ENCODE assay signal across 9 cellular contexts in the genomic region with DNA sequence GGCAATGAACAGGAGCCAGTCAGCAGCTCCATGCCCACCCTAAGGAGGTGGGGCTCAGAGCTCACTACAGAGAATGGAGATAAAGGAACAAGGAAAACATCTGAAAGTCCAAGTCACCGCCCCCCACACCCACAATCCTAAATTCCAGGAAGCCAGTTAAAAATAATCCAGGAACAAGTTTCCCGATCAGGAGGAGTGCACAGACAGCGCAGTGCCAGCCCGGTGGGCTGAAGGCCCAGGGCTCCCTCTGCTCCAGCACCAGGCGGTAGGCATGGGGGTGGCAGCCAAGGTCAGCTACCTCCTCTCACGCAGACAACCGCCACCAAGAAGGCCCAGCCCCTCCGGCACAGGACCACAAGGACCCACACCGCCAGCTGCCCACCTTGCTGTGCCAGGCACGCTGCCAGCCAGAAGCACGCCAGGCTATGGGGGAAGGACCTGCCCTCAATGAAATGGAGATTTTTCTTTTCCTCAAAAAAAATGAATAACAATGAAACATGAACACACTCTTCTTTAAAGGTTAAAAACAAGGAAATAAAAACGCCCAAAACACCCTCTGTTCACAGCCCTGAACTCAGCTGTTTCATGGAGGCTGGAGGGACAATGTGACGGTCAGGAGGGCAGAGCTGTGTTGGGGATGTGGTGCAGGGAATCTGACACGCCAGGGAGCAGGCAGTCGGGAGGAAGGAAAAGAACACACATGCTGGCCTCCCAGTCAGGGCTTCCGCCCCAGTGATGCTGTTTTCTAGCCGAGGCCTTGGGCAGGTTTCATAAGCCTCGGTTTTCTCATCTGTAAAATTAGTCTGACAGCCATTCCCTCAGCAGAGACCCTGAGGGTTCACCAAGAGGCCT. TPM values are rescaled to one million over a fixed set of nuclear protein-coding genes. Genes with fewer than 3 reads are reported as not detected.
A peak's percentile ranks its signal among the peaks of the same experiment; 100 is the strongest.
DNase-seq lines count a peak whose midpoint lies in the region; ATAC-seq, FAIRE-seq and TF ChIP-seq lines count a peak whose summit lies in the region.
"Had no signal": no experiment of that assay in that cellular context is flagged by ENCODE, and none has a peak within 500 bp of the region (broad histone marks: within the 10 kb centered on the region; RNA-seq: fewer than 3 reads in every experiment).

No MANE protein-coding gene starts in this region.

- H3K4me3 ChIP-seq in cardiac muscle cell: no peak overlapping the region

- DNase-seq in GM18507 (ENCODE audit: extremely low spot score, insufficient read length, low read depth): no peak
- DNase-seq in activated CD8-positive, alpha-beta T cell treated with anti-CD3 and anti-CD28 coated beads, Interleukin-2, amount 10 ng/mL, durations not matched to agents 7 days and 5 days: no peak
- DNase-seq in cardiac muscle cell (ENCODE audit: low read depth in 1 of 2, low spot score in 1 of 2): peak in 1 of 2 donors; percentile 25
- no peak for DNase-seq in sciatic nerve (ENCODE audit: low spot score)
- DNase-seq in NCI-H748 treated with DMSO at 0.1 percent for 48 hours (lab: John Stamatoyannopoulos, UW): no peak
- DNase-seq in Ammon's horn (ENCODE audit: low spot score): no peak
- DNase-seq in A172 (ENCODE audit: low spot score): no peak
- DNase-seq: NCI-H146 had no signal

- intact Hi-C loops in sciatic nerve (cut with DNase I): no loop called here

- no peak for TF ChIP-seq CTCF in cardiac muscle cell (IDR thresholded peaks at IDR 0.05; ENCODE audit: low read depth, low read length)

- peak overlapping the region; percentile 74 for H3K27ac Mint-ChIP-seq in activated CD8-positive, alpha-beta T cell treated with anti-CD3 and anti-CD28 coated beads, Interleukin-2, amount 10 ng/mL, durations not matched to agents 7 days and 5 days

- peak overlapping the region; percentile 5 for H3K4me3 Mint-ChIP-seq in activated CD8-positive, alpha-beta T cell treated with anti-CD3 and anti-CD28 coated beads, Interleukin-2, amount 10 ng/mL, durations not matched to agents 7 days and 5 days

- FAIRE-seq in GM18507 (lab: Jason Lieb, UNC): peak; percentile 69

- H3K27me3 Mint-ChIP-seq in activated CD8-positive, alpha-beta T cell treated with anti-CD3 and anti-CD28 coated beads, Interleukin-2, amount 10 ng/mL, durations not matched to agents 7 days and 5 days (ENCODE audit: low read depth): no peaks in the 10 kb centered on the region

- CTCF ChIA-PET in activated CD8-positive, alpha-beta T cell treated with anti-CD3 and anti-CD28 coated beads, Interleukin-2, amount 10 ng/mL, durations not matched to agents 7 days and 5 days (lab: Charles Lee): no interaction called here

- no peaks in the 10 kb centered on the region for H3K9me3 ChIP-seq in cardiac muscle cell (ENCODE audit: low read depth)

- no peaks in the 10 kb centered on the region for H3K27me3 ChIP-seq in cardiac muscle cell

- ATAC-seq in activated CD8-positive, alpha-beta T cell treated with anti-CD3 and anti-CD28 coated beads, Interleukin-2, amount 10 ng/mL, durations not matched to agents 7 days and 5 days: no peak
- ATAC-seq in sciatic nerve: peak; percentile 51
- no peak for ATAC-seq in HG03139 (IDR thresholded peaks at IDR 0.05; ENCODE audit: unreplicated experiment)

- H3K9me3 Mint-ChIP-seq in activated CD8-positive, alpha-beta T cell treated with anti-CD3 and anti-CD28 coated beads, Interleukin-2, amount 10 ng/mL, durations not matched to agents 7 days and 5 days (ENCODE audit: insufficient read depth): peaks cover 5% of the 10 kb centered on the region

- POLR2A ChIA-PET in activated CD8-positive, alpha-beta T cell treated with anti-CD3 and anti-CD28 coated beads, Interleukin-2, amount 10 ng/mL, durations not matched to agents 7 days and 5 days (lab: Charles Lee): interaction anchor here (1.0 to 1.8 kb wide), 2 partner anchors 10 to 51 kb away, joined by 3 to 6 read pairs; no protein-coding TSS in a partner anchor

- H3K4me1 Mint-ChIP-seq in activated CD8-positive, alpha-beta T cell treated with anti-CD3 and anti-CD28 coated beads, Interleukin-2, amount 10 ng/mL, durations not matched to agents 7 days and 5 days (ENCODE audit: low read depth): peaks cover 92% of the 10 kb centered on the region

- H3K27ac ChIP-seq in cardiac muscle cell: peak overlapping the region; percentile 39

- H3K36me3 Mint-ChIP-seq in activated CD8-positive, alpha-beta T cell treated with anti-CD3 and anti-CD28 coated beads, Interleukin-2, amount 10 ng/mL, durations not matched to agents 7 days and 5 days (ENCODE audit: low read depth): peaks cover 62% of the 10 kb centered on the region

- peaks cover 19% of the 10 kb centered on the region for H3K4me1 ChIP-seq in cardiac muscle cell (ENCODE audit: low read depth)

- H3K36me3 ChIP-seq in cardiac muscle cell: no peaks in the 10 kb centered on the region

RNA-seq across cellular contexts. Expression of a gene that starts 11.0 kb away (rescaled TPM):
- total RNA-seq in activated CD8-positive, alpha-beta T cell treated with anti-CD3 and anti-CD28 coated beads, Interleukin-2, amount 10 ng/mL, durations not matched to agents 7 days and 5 days: 100 to 1,000 TPM; 140 to 151 TPM
- total RNA-seq in cardiac muscle cell (76.7 and 83.3 TPM in 2 replicates), sciatic nerve (44.2 TPM)
- 98.0 and 114 TPM in 2 replicates for polyA plus RNA-seq in cardiac muscle cell
- total RNA-seq in A172 (2014; rRNA removed; shearing (Covaris generic)): 105 and 121 TPM in 2 replicates
